ENCODE assay signal across 8 cellular contexts in genomic region chr17:12256380-12256995, GRCh38.
DNase-seq lines count a peak whose midpoint lies in the region; TF ChIP-seq lines count a peak whose summit lies in the region.

No MANE protein-coding gene starts in this region.

- no peaks in the 10 kb centered on the region for H4K20me1 ChIP-seq in H9 (ENCODE audit: control insufficient read depth, insufficient read depth, insufficient read length)

- H3K27ac ChIP-seq in H9 (ENCODE audit: insufficient read length, low read depth, low read length): no peak overlapping the region
- H3K27ac ChIP-seq in tibial nerve: no peak overlapping the region

- H3K14ac ChIP-seq in H9 (ENCODE audit: insufficient read depth, low read length): no peak overlapping the region

- H3K27me3 Mint-ChIP-seq in H9 (ENCODE audit: low read depth): no peaks in the 10 kb centered on the region; the same call in 1 of the 2 replicates
- H3K27me3 Mint-ChIP-seq in activated T-cell treated with anti-CD3 and anti-CD28 coated beads, Interleukin-2, amount 50 U/mL, for 24 hours: no peaks in the 10 kb centered on the region

- H3K4me1 ChIP-seq in H9 (ENCODE audit: insufficient read depth, low read length): no peaks in the 10 kb centered on the region
- H3K4me1 ChIP-seq in tibial nerve: no peaks in the 10 kb centered on the region

- no peak overlapping the region for H3K4me3 Mint-ChIP-seq in H9
- H3K4me3 Mint-ChIP-seq in activated T-cell treated with anti-CD3 and anti-CD28 coated beads, Interleukin-2, amount 50 U/mL, for 24 hours: no peak overlapping the region

- H3K27me3 ChIP-seq in H9 (ENCODE audit: insufficient read depth, low read length) (no peaks in the 10 kb centered on the region), kidney epithelial cell (ENCODE audit: control insufficient read depth, insufficient read depth, low read length) (peaks cover 2% of the 10 kb centered on the region), tibial nerve (no peaks in the 10 kb centered on the region)

- H3K79me1 ChIP-seq in H9 (ENCODE audit: insufficient read depth, low read depth, low read length, poor library complexity, severe bottlenecking): no peaks in the 10 kb centered on the region

- H3K79me2 ChIP-seq in H9 (ENCODE audit: insufficient read depth, low read length): no peaks in the 10 kb centered on the region

- H3K9me3 ChIP-seq in H9 (ENCODE audit: control insufficient read depth, low read depth, low read length) (peaks cover 3% of the 10 kb centered on the region), tibial nerve (no peaks in the 10 kb centered on the region)

- peak; percentile 54 for DNase-seq in EL
- DNase-seq in H9: no peak
- DNase-seq in NCI-H446 treated with DMSO at 0.1 percent for 48 hours (lab: John Stamatoyannopoulos, UW): peak; percentile 1
- DNase-seq in brain pericyte (ENCODE audit: low read depth, low spot score): peak; percentile 12
- DNase-seq in kidney epithelial cell (ENCODE audit: low read depth): peak; percentile 2
- peak in 1 of 2 donors; percentile 22 for DNase-seq in tibial nerve (ENCODE audit: low spot score in 2 of 2)
- DNase-seq in activated T-cell treated with anti-CD3 and anti-CD28 coated beads, Interleukin-2, amount 50 U/mL, for 24 hours: no peak
- DNase-seq in ecto neural progenitor cell (ENCODE audit: low spot score): no peak

- no peak overlapping the region for H3K56ac ChIP-seq in H9 (ENCODE audit: insufficient read length, low read depth, low read length)

- no peak overlapping the region for H2BK12ac ChIP-seq in H9 (ENCODE audit: insufficient read length, low read depth, low read length)

- H4K91ac ChIP-seq in H9 (ENCODE audit: insufficient read length, low read depth, low read length): no peak overlapping the region

- H3K36me3 ChIP-seq in kidney epithelial cell (ENCODE audit: control insufficient read depth, insufficient read depth, low read length) (no peaks in the 10 kb centered on the region), tibial nerve (no peaks in the 10 kb centered on the region)

- H3K9ac ChIP-seq in H9 (ENCODE audit: extremely low read depth, insufficient read length, low read length): no peak overlapping the region

- no peak overlapping the region for H3T11ph ChIP-seq in H9 (ENCODE audit: low read length)

- no peak overlapping the region for H2BK15ac ChIP-seq in H9 (ENCODE audit: low read depth, low read length)

- H3K36me3 Mint-ChIP-seq in H9 (ENCODE audit: insufficient read depth in 1 of 3, low read depth in 3 of 3): no peaks in the 10 kb centered on the region; a peak in 1 of 7 replicates
- H3K36me3 Mint-ChIP-seq in activated T-cell treated with anti-CD3 and anti-CD28 coated beads, Interleukin-2, amount 50 U/mL, for 24 hours (ENCODE audit: low read depth): no peaks in the 10 kb centered on the region

- no peak overlapping the region for H3K23ac ChIP-seq in H9 (ENCODE audit: insufficient read length, low read depth, low read length)

- no peak for TF ChIP-seq EP300 in tibial nerve (IDR thresholded peaks at IDR 0.05)

- H3K4me3 ChIP-seq in kidney epithelial cell (ENCODE audit: low read depth, low read length): no peak overlapping the region
- no peak overlapping the region for H3K4me3 ChIP-seq in tibial nerve

- H3K4me1 Mint-ChIP-seq in H9: no peaks in the 10 kb centered on the region
- no peaks in the 10 kb centered on the region for H3K4me1 Mint-ChIP-seq in activated T-cell treated with anti-CD3 and anti-CD28 coated beads, Interleukin-2, amount 50 U/mL, for 24 hours (ENCODE audit: low read depth)

- TF ChIP-seq POLR2A in tibial nerve (IDR thresholded peaks at IDR 0.05): no peak

- H3K18ac ChIP-seq in H9 (ENCODE audit: insufficient read length, low read depth, low read length): no peak overlapping the region

- peak; percentile 88 for TF ChIP-seq CTCF in H9 (conservative IDR thresholded peaks at IDR 0.05)
- TF ChIP-seq CTCF in kidney epithelial cell (IDR thresholded peaks at IDR 0.05; ENCODE audit: insufficient read depth, low read length, poor library complexity, severe bottlenecking): peak; percentile 68
- peak; percentile 38 to 61 (median 52) for TF ChIP-seq CTCF in tibial nerve (IDR thresholded peaks at IDR 0.05)

- WGBS in H9 (ENCODE audit: extremely low coverage, insufficient read length, low lambda C conversion rate): no CpG with 5 or more reads among the region's 4 CpGs
- 27 to 35% methylated on average over 4 of the region's 4 CpGs for WGBS in tibial nerve, 2 donors

- H4K5ac ChIP-seq in H9 (ENCODE audit: insufficient read length, low read depth, low read length): no peak overlapping the region

- H2BK20ac ChIP-seq in H9 (ENCODE audit: low read depth, low read length, poor library complexity, severe bottlenecking): no peak overlapping the region

- no peak overlapping the region for H2BK120ac ChIP-seq in H9 (ENCODE audit: low read depth, low read length, poor library complexity, severe bottlenecking)

- no peak overlapping the region for H3K4ac ChIP-seq in H9 (ENCODE audit: low read depth, low read length)

- no peak overlapping the region for H2AK5ac ChIP-seq in H9 (ENCODE audit: insufficient read length, low read length)

- no peak overlapping the region for H2BK5ac ChIP-seq in H9 (ENCODE audit: insufficient read length, low read length)

- H3K4me2 ChIP-seq in H9 (ENCODE audit: insufficient read depth, insufficient read length, low read length): no peak overlapping the region

- H3K23me2 ChIP-seq in H9 (ENCODE audit: insufficient read length, low read depth, low read length, poor library complexity, severe bottlenecking): no peaks in the 10 kb centered on the region

- H2AFZ ChIP-seq in H9 (ENCODE audit: low read length): no peak overlapping the region

- H3K9me3 Mint-ChIP-seq in H9: peaks cover 0 to 2% of the 10 kb centered on the region in 2 experiments; a peak in 1 of 5 replicates
- H3K9me3 Mint-ChIP-seq in activated T-cell treated with anti-CD3 and anti-CD28 coated beads, Interleukin-2, amount 50 U/mL, for 24 hours: peaks cover 2% of the 10 kb centered on the region

- no peak overlapping the region for H4K8ac ChIP-seq in H9 (replicated peaks; ENCODE audit: insufficient read length, low read depth, low read length)

- no peak overlapping the region for H3K27ac Mint-ChIP-seq in H9
- H3K27ac Mint-ChIP-seq in activated T-cell treated with anti-CD3 and anti-CD28 coated beads, Interleukin-2, amount 50 U/mL, for 24 hours: no peak overlapping the region

Comparison
In these comparisons a context has a peak if more than half of its experiments do, and no peak if none do; other contexts are left out.
1. DNase-seq: peak in EL (single experiment), NCI-H446 treated with DMSO at 0.1 percent for 48 hours (single experiment), brain pericyte (single experiment) and kidney epithelial cell (single experiment); none in H9 (single experiment), activated T-cell treated with anti-CD3 and anti-CD28 coated beads, Interleukin-2, amount 50 U/mL, for 24 hours (single experiment) and ecto neural progenitor cell (single experiment).
2. Peak in every context shown above with its lines, with median percentiles within 50 percentile points of each other: CTCF ChIP-seq.